In the genomic region with DNA sequence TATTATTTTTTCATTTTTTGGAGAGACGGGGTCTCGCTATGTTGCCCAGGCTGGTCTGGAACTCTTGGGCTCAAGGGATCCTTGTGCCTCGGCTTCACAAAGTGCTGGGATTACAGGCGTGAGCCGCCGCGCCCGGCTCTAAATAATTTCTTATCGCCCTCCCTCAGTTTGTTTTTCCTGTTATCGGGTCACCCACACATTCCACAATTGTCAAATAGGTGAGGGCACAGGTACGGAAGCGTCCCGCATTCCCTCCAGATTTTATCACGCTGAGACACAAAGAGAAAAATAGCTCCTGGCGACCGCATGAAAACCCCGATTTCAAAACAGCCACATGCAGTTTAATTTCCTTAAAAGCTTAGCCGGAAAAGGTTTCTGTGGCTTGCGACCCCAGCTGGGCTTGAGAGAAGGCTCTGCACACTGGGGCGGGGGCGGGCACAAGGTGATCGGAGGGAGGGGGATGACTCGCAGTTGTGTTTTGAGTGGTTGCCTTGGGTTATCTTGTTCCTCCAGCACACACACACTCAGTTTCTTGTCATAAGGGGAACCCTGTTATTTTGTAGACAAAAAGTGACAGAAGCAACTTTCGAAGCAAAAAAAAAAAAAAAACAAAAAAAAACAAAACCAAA, we compare ENCODE assay signal across 1 cellular context.
TF ChIP-seq lines count a peak whose summit lies in the region.

No MANE protein-coding gene starts in this region.

TF ChIP-seq in endothelial cell of umbilical vein, 7 proteins besides CTCF, POLR2A, EP300 and RAD21 (continued from another document):
- TF ChIP-seq, protein P1, sequence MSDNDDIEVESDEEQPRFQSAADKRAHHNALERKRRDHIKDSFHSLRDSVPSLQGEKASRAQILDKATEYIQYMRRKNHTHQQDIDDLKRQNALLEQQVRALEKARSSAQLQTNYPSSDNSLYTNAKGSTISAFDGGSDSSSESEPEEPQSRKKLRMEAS (IDR thresholded peaks at IDR 0.05; ENCODE audit: insufficient read depth, insufficient read length), result no peak
TF ChIP-seq in endothelial cell of umbilical vein: peak in this region for 0.
